In the genomic region with DNA sequence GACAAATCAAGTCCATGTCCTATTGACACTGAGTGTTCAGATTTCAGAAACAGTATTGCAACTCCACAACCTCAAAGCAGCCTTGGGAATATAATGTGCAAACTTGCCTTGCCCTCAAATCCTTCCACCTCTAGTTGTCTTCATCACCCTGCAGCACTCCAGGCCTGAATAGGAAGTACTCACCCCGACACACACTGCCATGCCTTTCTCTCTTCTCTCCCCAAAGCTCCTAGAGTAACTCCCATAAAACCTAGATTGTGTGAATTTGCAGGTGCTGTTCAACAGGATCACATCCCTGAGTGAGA, we compare ENCODE assay signal across 15 cellular contexts. TPM values are rescaled to one million over a fixed set of nuclear protein-coding genes. Genes with fewer than 3 reads are reported as not detected.
DNase-seq lines count a peak whose midpoint lies in the region; ATAC-seq, FAIRE-seq and TF ChIP-seq lines count a peak whose summit lies in the region.
"Had no signal": no experiment of that assay in that cellular context is flagged by ENCODE, and none has a peak within 500 bp of the region (broad histone marks: within the 10 kb centered on the region; RNA-seq: fewer than 3 reads in every experiment).

No MANE protein-coding gene starts in this region.

- H3K4me3 ChIP-seq in thyroid gland (replicated peaks in 1 of 3) = no peak overlapping the region
- H3K4me3 ChIP-seq: HAP-1, SK-N-MC had no signal

- intact Hi-C loops in thyroid gland (cut with DNase I) = no loop called here

- 94 to 95% methylated on average over 1 of the region's 1 CpG for WGBS in thyroid gland, 2 donors

- no peak for ATAC-seq in GM18511 (IDR thresholded peaks at IDR 0.05; ENCODE audit: unreplicated experiment)
- ATAC-seq: activated CD8-positive, alpha-beta memory T cell treated with anti-CD3 and anti-CD28 coated beads, Interleukin-2, amount 10 ng/mL, durations not matched to agents 7 days and 5 days had no signal

- H3K9me3 ChIP-seq in thyroid gland = no peaks in the 10 kb centered on the region
- H3K9me3 ChIP-seq: HAP-1 had no signal

- no peak for TF ChIP-seq POLR2A in thyroid gland (IDR thresholded peaks at IDR 0.05)

- no peaks in the 10 kb centered on the region for H3K27me3 ChIP-seq in thyroid gland

- TF ChIP-seq CTCF in thyroid gland (IDR thresholded peaks at IDR 0.05) (no peak), GM20000 (IDR thresholded peaks at IDR 0.05; ENCODE audit: extremely low read depth, missing control alignments) (no peak)

- H3K4me1 ChIP-seq in thyroid gland = peaks cover 44 to 71% of the 10 kb centered on the region in 2 donors

- H3K27ac ChIP-seq in cingulate gyrus (ENCODE audit: low read depth, low read length) = peak overlapping the region; percentile 89
- H3K27ac ChIP-seq in thyroid gland = peak overlapping the region; percentile 86 to 96 (median 94)
- H3K27ac ChIP-seq: SK-N-MC had no signal

- no peaks in the 10 kb centered on the region for H3K36me3 ChIP-seq in thyroid gland
- H3K36me3 ChIP-seq: HAP-1 had no signal

- no peak for FAIRE-seq in RCC 7860 (lab: Jason Lieb, UNC)
- FAIRE-seq: A204.1 had no signal

- DNase-seq in NCI-H82 (lab: John Stamatoyannopoulos, UW) (peak; percentile 28), NCI-H82 treated with DMSO at 0.1 percent for 48 hours (lab: John Stamatoyannopoulos, UW; ENCODE audit: unreplicated experiment) (no peak), medulla oblongata (ENCODE audit: extremely low spot score) (peak; percentile 66), thyroid gland (no peak), GM20000 (ENCODE audit: low spot score) (no peak), RCC 7860 (ENCODE audit: low spot score) (no peak)
- DNase-seq: activated CD8-positive, alpha-beta memory T cell treated with anti-CD3 and anti-CD28 coated beads, Interleukin-2, amount 10 ng/mL, durations not matched to agents 7 days and 5 days; activated naive CD4-positive, alpha-beta T cell treated with anti-CD3 and anti-CD28 coated beads, Interleukin-2, amount 10 ng/mL, durations not matched to agents 7 days and 5 days; CD8-positive, alpha-beta memory T cell; NK-92 treated with Interleukin-12 subunit alpha and Interleukin-12 subunit beta, amount 100 ng/mL, for 24 hours had no signal

RNA-seq across cellular contexts. Expression of a gene that starts 19.6 kb away (rescaled TPM):
- total RNA-seq in thyroid gland = 100 to 1,000 TPM in 2 of 4 donors, 10 to 100 TPM in 2; 78.2 to 163 (median 112) TPM

Comparison
In these comparisons a context has a peak if more than half of its experiments do, and no peak if none do; other contexts are left out.
1. DNase-seq: peak in NCI-H82 (single experiment) and medulla oblongata (single experiment); none in NCI-H82 treated with DMSO at 0.1 percent for 48 hours (single experiment), thyroid gland (0 of 2), GM20000 (single experiment) and RCC 7860 (single experiment).